28 cellular contexts compared by ENCODE assay signal in the genomic region with DNA sequence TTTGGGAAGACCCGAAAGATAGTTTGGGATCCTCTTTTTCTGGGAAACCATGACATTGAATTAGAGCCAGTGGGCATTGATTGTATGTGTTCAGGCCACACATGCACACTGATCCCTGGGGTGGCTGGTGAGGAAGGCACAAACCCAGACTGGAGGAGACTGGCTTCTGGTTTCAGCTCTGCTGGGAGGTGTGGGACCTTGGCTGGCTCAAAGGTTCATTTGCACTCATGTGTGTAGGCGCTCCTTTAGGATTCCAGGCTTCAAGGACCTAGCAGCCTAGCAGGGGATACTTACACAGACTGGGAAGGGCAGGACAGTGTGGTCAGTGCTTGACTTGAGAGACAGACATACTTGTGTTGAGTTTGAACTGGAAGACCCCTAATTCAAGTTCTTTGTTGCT. TPM values are rescaled to one million over a fixed set of nuclear protein-coding genes. Genes with fewer than 3 reads are reported as not detected.
"Had no signal": no experiment of that assay in that cellular context is flagged by ENCODE, and none has a peak within 500 bp of the region (broad histone marks: within the 10 kb centered on the region; RNA-seq: fewer than 3 reads in every experiment).

No MANE protein-coding gene starts in this region.

- H3K36me3 ChIP-seq: adrenal gland, gastrocnemius medialis, lower lobe of right lung, neutrophil, ovary, thoracic aorta, upper lobe of left lung, vagina had no signal

- H3K4me3 ChIP-seq: adrenal gland, body of pancreas, gastrocnemius medialis, lower lobe of right lung, ovary, skin epidermis, thoracic aorta, upper lobe of left lung, vagina had no signal

- ATAC-seq: activated CD4-positive, CD25-positive, alpha-beta regulatory T cell treated with anti-CD3 and anti-CD28 coated beads, Interleukin-2, amount 50 U/mL, for 24 hours; body of pancreas; gastrocnemius medialis; lower lobe of right lung; sciatic nerve; stimulated activated effector memory CD8-positive, alpha-beta T cell treated with anti-CD3 and anti-CD28 coated beads, Interleukin-12 subunit alpha, Interleukin-12 subunit beta, amount 100 ng/mL, for 72 hours had no signal

- H3K9me3 ChIP-seq: adrenal gland, body of pancreas, gastrocnemius medialis, lower lobe of right lung, neutrophil, ovary, thoracic aorta, upper lobe of left lung, vagina had no signal

- DNase-seq: activated CD4-positive, alpha-beta T cell treated with anti-CD3 and anti-CD28 coated beads for 48 hours; activated CD4-positive, alpha-beta T cell treated with anti-CD3 and anti-CD28 coated beads, Interleukin-2, amount 50 U/mL, for 48 hours; activated CD8-positive, alpha-beta memory T cell treated with anti-CD3 and anti-CD28 coated beads for 24 hours; activated effector memory CD4-positive, alpha-beta T cell treated with Interleukin-2 at 50 U/mL for 16 hours; activated naive CD4-positive, alpha-beta T cell treated with anti-CD3 and anti-CD28 coated beads for 36 hours; activated naive CD8-positive, alpha-beta T cell treated with anti-CD3 and anti-CD28 coated beads for 36 hours; adrenal gland; aorta; body of pancreas; effector memory CD4-positive, alpha-beta T cell; gastrocnemius medialis; hippocampal formation; immature natural killer cell; kidney; lower lobe of right lung; mesendoderm; ovary; stimulated activated CD4-positive, alpha-beta T cell treated with anti-CD3 and anti-CD28 coated beads, Interleukin-4, amount 100 ng/mL, for 24 hours; upper lobe of left lung had no signal

- H3K27ac ChIP-seq: adrenal gland, body of pancreas, gastrocnemius medialis, lower lobe of right lung, neutrophil, ovary, skin epidermis, thoracic aorta, vagina, VCaP had no signal

- H3K27me3 ChIP-seq: adrenal gland, body of pancreas, gastrocnemius medialis, ovary, upper lobe of left lung, vagina had no signal

RNA-seq across cellular contexts. Expression of gene RIN2, which starts 7.2 kb away (rescaled TPM):
- total RNA-seq: activated naive CD4-positive, alpha-beta T cell treated with anti-CD3 and anti-CD28 coated beads for 36 hours; activated naive CD8-positive, alpha-beta T cell treated with anti-CD3 and anti-CD28 coated beads for 36 hours; T-helper 1 cell treated with Interleukin-12 subunit alpha and Interleukin-12 subunit beta and Interleukin-4 antibody, amounts not matched to agents 30 ng/mL and 1 ng/mL, for 36 hours had no signal
